In genomic region chr15:50794102-50794501, GRCh38 we compare ENCODE assay signal across 22 cellular contexts. TPM values are rescaled to one million over a fixed set of nuclear protein-coding genes. Genes with fewer than 3 reads are reported as not detected.
A peak's percentile ranks its signal among the peaks of the same experiment; 100 is the strongest.
DNase-seq lines count a peak whose midpoint lies in the region; ATAC-seq and FAIRE-seq lines count a peak whose summit lies in the region.
"Had no signal": no experiment of that assay in that cellular context is flagged by ENCODE, and none has a peak within 500 bp of the region (broad histone marks: within the 10 kb centered on the region; RNA-seq: fewer than 3 reads in every experiment).

No MANE protein-coding gene starts in this region.

- peak; percentile 29 for ATAC-seq in left colon
- ATAC-seq in GM18867 (IDR thresholded peaks at IDR 0.05; ENCODE audit: unreplicated experiment), result no peak
- no peak for ATAC-seq in GM18873 (IDR thresholded peaks at IDR 0.05; ENCODE audit: low FRiP score, unreplicated experiment)
- ATAC-seq: PC-3, Right ventricle myocardium inferior, SK-N-SH treated with all-trans-retinoic acid at 6 μM for 48 hours had no signal

- H3K27me3 ChIP-seq in small intestine (ENCODE audit: control insufficient read depth in 2 of 2, insufficient read depth in 2 of 2, low read length in 2 of 2), result no peaks in the 10 kb centered on the region
- H3K27me3 ChIP-seq: SJCRH30 had no signal

- peak; percentile 14 for DNase-seq in NCI-H2227 treated with DMSO at 0.1 percent for 48 hours (lab: John Stamatoyannopoulos, UW)
- no peak for DNase-seq in NCI-H2227 (lab: John Stamatoyannopoulos, UW; ENCODE audit: unreplicated experiment)
- peak; percentile 89 for DNase-seq in NCI-H82 treated with DMSO at 0.1 percent for 48 hours (lab: John Stamatoyannopoulos, UW; ENCODE audit: unreplicated experiment)
- no peak for DNase-seq in left colon
- peak; percentile 63 for DNase-seq in small intestine
- no peak for DNase-seq in NCI-H446 treated with DMSO at 0.1 percent for 48 hours (lab: John Stamatoyannopoulos, UW)
- DNase-seq: Calu3; NCI-H1048; NCI-H1417 treated with DMSO at 0.1 percent for 48 hours; NCI-H187; NCI-H2081 treated with DMSO at 0.1 percent for 48 hours; NCI-H510A; NCI-H748 treated with DMSO at 0.1 percent for 48 hours; NK-92 treated with Interleukin-12 subunit alpha and Interleukin-12 subunit beta, amount 100 ng/mL, for 24 hours; PC-3 had no signal

- no peaks in the 10 kb centered on the region for H3K9me3 ChIP-seq in small intestine (ENCODE audit: control insufficient read depth, low read depth)
- H3K9me3 ChIP-seq: SJCRH30 had no signal

- no peak overlapping the region for H3K27ac ChIP-seq in small intestine (ENCODE audit: low read depth in 1 of 2, low read length in 1 of 2)
- H3K27ac ChIP-seq: KMS-11, SJCRH30 had no signal

- no peak overlapping the region for H3K4me3 ChIP-seq in small intestine (ENCODE audit: low read depth in 1 of 2, low read length in 2 of 2)
- H3K4me3 ChIP-seq: SJCRH30 had no signal

- FAIRE-seq in small intestine (lab: Jason Lieb, UNC), result no peak
- FAIRE-seq: H54 had no signal

- intact Hi-C loops in left colon (cut with DNase I, micrococcal nuclease), result no loop called here

- WGBS in small intestine, 3 donors, result 21 to 64% (median 58%) methylated on average over 1 of the region's 1 CpG

- peaks cover 0 to 1% of the 10 kb centered on the region in 2 donors for H3K4me1 ChIP-seq in small intestine (ENCODE audit: control insufficient read depth in 2 of 2, insufficient read depth in 1 of 2, low read depth in 1 of 2, low read length in 1 of 2)
- H3K4me1 ChIP-seq: SJCRH30 had no signal

- H3K36me3 ChIP-seq in small intestine (ENCODE audit: control insufficient read depth in 2 of 2, insufficient read depth in 2 of 2, low read length in 2 of 2), result no peaks in the 10 kb centered on the region
- H3K36me3 ChIP-seq: SJCRH30 had no signal

RNA-seq across cellular contexts. Expression of gene SPPL2A, which starts 28.6 kb away (rescaled TPM):
- total RNA-seq in left colon, result 100 to 1,000 TPM; 263 to 348 TPM
- 10 to 100 TPM; 43.2 to 62.3 (median 44.6) TPM for polyA plus RNA-seq in small intestine

Comparison
In these comparisons a context has a peak if more than half of its experiments do, and no peak if none do; other contexts are left out.
1. DNase-seq: peak in NCI-H2227 treated with DMSO at 0.1 percent for 48 hours (single experiment), NCI-H82 treated with DMSO at 0.1 percent for 48 hours (single experiment) and small intestine (single experiment); none in NCI-H2227 (single experiment), left colon (0 of 2) and NCI-H446 treated with DMSO at 0.1 percent for 48 hours (single experiment).